In genomic region chrY:8807648-8808408, GRCh38 we compare ENCODE assay signal across 14 cellular contexts.
"Had no signal": no experiment of that assay in that cellular context is flagged by ENCODE, and none has a peak within 500 bp of the region (broad histone marks: within the 10 kb centered on the region; RNA-seq: fewer than 3 reads in every experiment).

No MANE protein-coding gene starts in this region.

- DNase-seq: activated CD4-positive, alpha-beta memory T cell treated with anti-CD3 and anti-CD28 coated beads for 36 hours; activated gamma-delta T cell; activated naive CD8-positive, alpha-beta T cell treated with anti-CD3 and anti-CD28 coated beads for 36 hours; activated T-cell treated with anti-CD3 and anti-CD28 coated beads, Interleukin-2, amount 50 U/mL, for 4 hours; brain microvascular endothelial cell; endodermal cell; esophagus squamous epithelium; foreskin keratinocyte; mesenchymal stem cell; ovary; stimulated activated CD4-positive, alpha-beta T cell treated with anti-CD3 and anti-CD28 coated beads, Interleukin-4, amount 100 ng/mL, for 24 hours; stimulated activated naive CD8-positive, alpha-beta T cell treated with anti-CD3 and anti-CD28 coated beads, Interleukin-15, amount 100 ng/mL, for 72 hours; uterus had no signal

- H3K4me3 ChIP-seq: esophagus squamous epithelium, ovary, uterus had no signal

- H3K27me3 ChIP-seq: brain microvascular endothelial cell, esophagus squamous epithelium, foreskin keratinocyte, ovary, uterus had no signal

- H3K36me3 ChIP-seq: brain microvascular endothelial cell, esophagus squamous epithelium, ovary, uterus had no signal

- H3K27ac ChIP-seq: brain microvascular endothelial cell, foreskin keratinocyte, ovary, uterus had no signal

- H3K4me1 ChIP-seq: foreskin keratinocyte, uterus had no signal

- H3K9me3 ChIP-seq: esophagus squamous epithelium, ovary, uterus had no signal

- ATAC-seq: activated T-cell treated with anti-CD3 and anti-CD28 coated beads, Interleukin-2, amount 50 U/mL, for 4 hours; foreskin keratinocyte; left lobe of liver; stimulated activated naive CD8-positive, alpha-beta T cell treated with anti-CD3 and anti-CD28 coated beads, Interleukin-15, amount 100 ng/mL, for 72 hours had no signal
